Comparison of ENCODE assay signal across 13 cellular contexts in genomic region chr11:79973701-79974626, GRCh38.
DNase-seq lines count a peak whose midpoint lies in the region; ATAC-seq and TF ChIP-seq lines count a peak whose summit lies in the region.
"Had no signal": no experiment of that assay in that cellular context is flagged by ENCODE, and none has a peak within 500 bp of the region (broad histone marks: within the 10 kb centered on the region; RNA-seq: fewer than 3 reads in every experiment).

No MANE protein-coding gene starts in this region.

- no peak for TF ChIP-seq CTCF in HFFc6 (IDR thresholded peaks at IDR 0.05)
- no peak for TF ChIP-seq CTCF in GM20000 (IDR thresholded peaks at IDR 0.05; ENCODE audit: extremely low read depth, missing control alignments)

- H3K27me3 Mint-ChIP-seq in HFFc6 (ENCODE audit: insufficient read depth): peaks cover 6% of the 10 kb centered on the region; the same call in 1 of the 2 replicates
- H3K27me3 Mint-ChIP-seq: activated CD8-positive, alpha-beta memory T cell treated with anti-CD3 and anti-CD28 coated beads, Interleukin-2, amount 10 ng/mL, durations not matched to agents 7 days and 5 days had no signal

- intact Hi-C loops in left cardiac atrium (cut with DNase I): no loop called here

- no peaks in the 10 kb centered on the region for H3K36me3 Mint-ChIP-seq in HFFc6 (ENCODE audit: low read depth)
- H3K36me3 Mint-ChIP-seq: activated CD8-positive, alpha-beta memory T cell treated with anti-CD3 and anti-CD28 coated beads, Interleukin-2, amount 10 ng/mL, durations not matched to agents 7 days and 5 days had no signal

- ATAC-seq in SK-N-SH treated with all-trans-retinoic acid at 6 μM for 48 hours: peak; percentile 54
- peak; percentile 53 to 70 for ATAC-seq in left cardiac atrium
- ATAC-seq: activated CD8-positive, alpha-beta memory T cell treated with anti-CD3 and anti-CD28 coated beads, Interleukin-2, amount 10 ng/mL, durations not matched to agents 7 days and 5 days had no signal

- no peak overlapping the region for H3K27ac ChIP-seq in substantia nigra (ENCODE audit: low read depth, low read length, poor library complexity, severe bottlenecking)
- H3K27ac ChIP-seq: cardiac muscle cell had no signal

- peak overlapping the region; percentile 81 for H3K4me3 Mint-ChIP-seq in HFFc6
- H3K4me3 Mint-ChIP-seq: activated CD8-positive, alpha-beta memory T cell treated with anti-CD3 and anti-CD28 coated beads, Interleukin-2, amount 10 ng/mL, durations not matched to agents 7 days and 5 days had no signal

- peaks cover 9% of the 10 kb centered on the region; the same call in 1 of the 2 replicates for H3K4me1 Mint-ChIP-seq in HFFc6 (ENCODE audit: low read depth)
- H3K4me1 Mint-ChIP-seq: activated CD8-positive, alpha-beta memory T cell treated with anti-CD3 and anti-CD28 coated beads, Interleukin-2, amount 10 ng/mL, durations not matched to agents 7 days and 5 days had no signal

- no peaks in the 10 kb centered on the region for H3K9me3 Mint-ChIP-seq in HFFc6

- DNase-seq in HFFc6: peak; percentile 5
- no peak for DNase-seq in left cardiac atrium
- peak; percentile 42 for DNase-seq in renal cortical epithelial cell (ENCODE audit: low read depth)
- no peak for DNase-seq in HT-29 (ENCODE audit: low spot score)
- no peak for DNase-seq in GM20000 (ENCODE audit: low spot score)
- DNase-seq in substantia nigra (lab: John Stamatoyannopoulos, UW): no peak
- DNase-seq in central memory CD4-positive, alpha-beta T cell: no peak
- DNase-seq: activated CD8-positive, alpha-beta memory T cell treated with anti-CD3 and anti-CD28 coated beads, Interleukin-2, amount 10 ng/mL, durations not matched to agents 7 days and 5 days; hypothalamus; NCI-H2171 had no signal

- peak overlapping the region; percentile 25; the same call in 1 of the 2 replicates for H3K27ac Mint-ChIP-seq in HFFc6
- H3K27ac Mint-ChIP-seq: activated CD8-positive, alpha-beta memory T cell treated with anti-CD3 and anti-CD28 coated beads, Interleukin-2, amount 10 ng/mL, durations not matched to agents 7 days and 5 days; progenitor cell of endocrine pancreas had no signal

TF ChIP-seq in SK-N-SH treated with all-trans-retinoic acid at 6 μM for 48 hours, 23 proteins besides CTCF, POLR2A, EP300 and RAD21:
- TF ChIP-seq PATZ1 (CRISPR knock-in tag; IDR thresholded peaks at IDR 0.05; ENCODE audit: borderline replicate concordance) (no peak), SNAI2 (CRISPR knock-in tag; IDR thresholded peaks at IDR 0.05) (no peak), PPARA (CRISPR knock-in tag; IDR thresholded peaks at IDR 0.05; ENCODE audit: borderline replicate concordance) (no peak)

Comparison
In these comparisons a context has a peak if more than half of its experiments do, and no peak if none do; other contexts are left out.
1. DNase-seq: peak in HFFc6 (single experiment) and renal cortical epithelial cell (single experiment); none in left cardiac atrium (single experiment), HT-29 (single experiment), GM20000 (single experiment), substantia nigra (0 of 49) and central memory CD4-positive, alpha-beta T cell (single experiment).